ENCODE assay signal across 10 cellular contexts in the genomic region with DNA sequence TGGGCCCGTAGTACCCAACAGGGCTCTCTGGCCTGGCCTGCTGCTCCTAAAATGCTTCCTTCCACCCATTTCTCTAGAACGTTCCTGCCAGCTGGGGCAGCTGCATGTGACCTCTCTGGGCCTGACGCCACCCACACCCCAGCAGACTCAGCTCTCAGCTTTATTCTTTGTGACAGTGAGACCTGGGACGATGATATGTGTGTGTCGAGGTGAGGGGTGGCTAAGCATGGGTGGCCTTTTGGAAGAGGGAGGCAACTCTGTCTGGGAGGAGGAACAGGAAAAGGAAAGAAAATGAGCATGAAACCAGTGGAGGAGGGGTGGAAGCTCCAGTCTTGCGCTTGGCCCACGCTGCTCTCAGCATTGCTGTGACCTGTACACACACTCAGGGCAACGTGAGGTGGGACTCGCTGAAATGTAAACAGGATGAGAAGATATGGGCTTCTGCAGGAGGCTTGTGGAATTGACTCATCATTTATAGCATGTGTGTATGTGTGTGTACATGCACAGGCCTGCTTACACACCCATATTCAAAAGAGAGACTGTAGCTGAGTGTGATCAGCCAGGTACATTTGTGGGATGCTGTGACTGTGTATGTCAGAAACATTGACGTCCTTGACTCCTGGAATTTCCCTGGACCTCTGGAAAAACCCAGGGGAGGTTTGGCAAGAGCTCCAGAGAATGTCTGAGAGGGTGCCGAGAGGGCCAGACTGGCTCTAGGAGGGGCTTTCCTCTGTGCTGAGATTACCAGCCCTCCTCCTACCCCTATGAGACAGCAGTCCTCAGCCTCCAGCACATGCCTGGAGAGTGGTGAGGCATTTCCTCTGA.
DNase-seq lines count a peak whose midpoint lies in the region; ATAC-seq and TF ChIP-seq lines count a peak whose summit lies in the region.
"Had no signal": no experiment of that assay in that cellular context is flagged by ENCODE, and none has a peak within 500 bp of the region (broad histone marks: within the 10 kb centered on the region; RNA-seq: fewer than 3 reads in every experiment).

No MANE protein-coding gene starts in this region.

- peak overlapping the region; percentile 100 for H3K27ac ChIP-seq in foreskin keratinocyte
- H3K27ac ChIP-seq in effector memory CD4-positive, alpha-beta T cell (ENCODE audit: insufficient read depth, low read length, poor library complexity, severe bottlenecking) = no peak overlapping the region
- H3K27ac ChIP-seq: coronary artery had no signal

- no peak for TF ChIP-seq CTCF in foreskin keratinocyte (conservative IDR thresholded peaks at IDR 0.05)

- no peaks in the 10 kb centered on the region for H3K36me3 ChIP-seq in MG63
- H3K36me3 ChIP-seq in effector memory CD4-positive, alpha-beta T cell (ENCODE audit: control insufficient read depth, insufficient read depth, low read length) = no peaks in the 10 kb centered on the region

- no peak overlapping the region for H3K4me3 ChIP-seq in MG63
- H3K4me3 ChIP-seq in effector memory CD4-positive, alpha-beta T cell (ENCODE audit: insufficient read depth, low read depth, low read length, poor library complexity, severe bottlenecking) = no peak overlapping the region
- H3K4me3 ChIP-seq: coronary artery had no signal

- H3K4me1 ChIP-seq in foreskin keratinocyte = peaks cover 42% of the 10 kb centered on the region
- no peaks in the 10 kb centered on the region for H3K4me1 ChIP-seq in effector memory CD4-positive, alpha-beta T cell (ENCODE audit: control insufficient read depth, insufficient read depth, low read length, poor library complexity, severe bottlenecking)

- H3K27me3 ChIP-seq in MG63 = no peaks in the 10 kb centered on the region
- H3K27me3 ChIP-seq in foreskin keratinocyte = no peaks in the 10 kb centered on the region
- no peaks in the 10 kb centered on the region for H3K27me3 ChIP-seq in effector memory CD4-positive, alpha-beta T cell (replicated peaks; ENCODE audit: control insufficient read depth, insufficient read depth, low read length, poor library complexity, severe bottlenecking)

- ATAC-seq in GM21360 (IDR thresholded peaks at IDR 0.05; ENCODE audit: unreplicated experiment) (peak; percentile 46), foreskin keratinocyte (peak; percentile 81), HG03159 (IDR thresholded peaks at IDR 0.05; ENCODE audit: unreplicated experiment) (no peak)
- peak; percentile 40 for ATAC-seq in stimulated activated naive CD8-positive, alpha-beta T cell treated with anti-CD3 and anti-CD28 coated beads, Interleukin-15, Interleukin-2, amounts not matched to agents 100 U/mL and 50 U/mL, for 24 hours

- DNase-seq in MG63 (peak; percentile 39), foreskin keratinocyte (peak; percentile 98 to 99), NCI-H2171 treated with DMSO at 0.1 percent for 48 hours (lab: John Stamatoyannopoulos, UW) (no peak), NOMO-1 treated with dmso at 0.1 percent for 144 hours (lab: John Stamatoyannopoulos, UW; ENCODE audit: unreplicated experiment) (no peak)
- no peak for DNase-seq in stimulated activated naive CD8-positive, alpha-beta T cell treated with anti-CD3 and anti-CD28 coated beads, Interleukin-15, Interleukin-2, amounts not matched to agents 100 U/mL and 50 U/mL, for 24 hours
- DNase-seq in effector memory CD4-positive, alpha-beta T cell = no peak
- DNase-seq: nucleus accumbens had no signal

- H3K9me3 ChIP-seq in MG63 = no peaks in the 10 kb centered on the region
- H3K9me3 ChIP-seq in effector memory CD4-positive, alpha-beta T cell (ENCODE audit: control insufficient read depth, low read length) = no peaks in the 10 kb centered on the region

Comparison
In these comparisons a context has a peak if more than half of its experiments do, and no peak if none do; other contexts are left out.
1. DNase-seq: peak in MG63 (single experiment) and foreskin keratinocyte (2 of 2); none in stimulated activated naive CD8-positive, alpha-beta T cell treated with anti-CD3 and anti-CD28 coated beads, Interleukin-15, Interleukin-2, amounts not matched to agents 100 U/mL and 50 U/mL, for 24 hours (single experiment), NCI-H2171 treated with DMSO at 0.1 percent for 48 hours (single experiment), NOMO-1 treated with dmso at 0.1 percent for 144 hours (single experiment) and effector memory CD4-positive, alpha-beta T cell (0 of 3).